Comparison of ENCODE assay signal across 13 cellular contexts in the genomic region with DNA sequence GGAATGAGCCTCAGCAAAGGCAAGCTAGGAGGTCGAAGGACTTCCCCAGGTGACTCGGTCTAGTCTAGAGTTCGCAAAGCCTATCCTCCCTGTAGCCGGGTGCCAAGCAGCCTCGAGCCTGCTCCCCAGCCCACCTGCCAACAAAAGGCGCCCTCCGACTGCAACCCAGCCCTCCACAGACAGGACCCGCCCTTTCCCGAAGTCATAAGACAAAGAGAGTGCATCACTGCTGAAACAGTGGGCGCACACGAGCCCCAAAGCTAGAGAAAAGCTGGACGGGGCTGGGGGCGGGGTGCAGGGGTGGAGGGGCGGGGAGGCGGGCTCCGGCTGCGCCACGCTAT. TPM values are rescaled to one million over a fixed set of nuclear protein-coding genes. Genes with fewer than 3 reads are reported as not detected.
A peak's percentile ranks its signal among the peaks of the same experiment; 100 is the strongest.
DNase-seq lines count a peak whose midpoint lies in the region; ATAC-seq and TF ChIP-seq lines count a peak whose summit lies in the region.
"Had no signal": no experiment of that assay in that cellular context is flagged by ENCODE, and none has a peak within 500 bp of the region (broad histone marks: within the 10 kb centered on the region; RNA-seq: fewer than 3 reads in every experiment).

No MANE protein-coding gene starts in this region.

- ATAC-seq in GM21529 (IDR thresholded peaks at IDR 0.05; ENCODE audit: unreplicated experiment) (no peak), GM18502 (IDR thresholded peaks at IDR 0.05; ENCODE audit: poor library complexity, unreplicated experiment) (no peak)

- peak overlapping the region; percentile 26 to 66 (median 52) for H3K4me3 ChIP-seq in esophagus squamous epithelium
- H3K4me3 ChIP-seq in mucosa of rectum (ENCODE audit: low read length in 2 of 2) = peak overlapping the region; percentile 18 to 76
- peak overlapping the region in 2 of 3 donors; percentile 35 to 43 for H3K4me3 ChIP-seq in thyroid gland (replicated peaks in 1 of 3)
- H3K4me3 ChIP-seq: HAP-1 had no signal

- WGBS in esophagus squamous epithelium, 2 donors = 15 to 17% methylated on average over 5 to 11 of the region's 18 CpGs
- 22 to 27% methylated on average over 8 to 11 of the region's 18 CpGs for WGBS in thyroid gland, 2 donors

- TF ChIP-seq POLR2A in esophagus squamous epithelium (IDR thresholded peaks at IDR 0.05) (no peak), thyroid gland (IDR thresholded peaks at IDR 0.05) (no peak)

- H3K9me3 ChIP-seq in esophagus squamous epithelium (no peaks in the 10 kb centered on the region), mucosa of rectum (ENCODE audit: control insufficient read depth in 2 of 2, low read length in 2 of 2) (no peaks in the 10 kb centered on the region), thyroid gland (no peaks in the 10 kb centered on the region)
- H3K9me3 ChIP-seq: HAP-1 had no signal

- H3K36me3 ChIP-seq in esophagus squamous epithelium = no peaks in the 10 kb centered on the region
- H3K36me3 ChIP-seq in mucosa of rectum (ENCODE audit: control insufficient read depth in 2 of 2, insufficient read depth in 2 of 2, low read length in 2 of 2) = no peaks in the 10 kb centered on the region
- no peaks in the 10 kb centered on the region for H3K36me3 ChIP-seq in thyroid gland
- H3K36me3 ChIP-seq: HAP-1 had no signal

- DNase-seq in NCI-H146 (lab: John Stamatoyannopoulos, UW) (peak; percentile 33), NCI-H146 treated with DMSO at 0.1 percent for 48 hours (lab: John Stamatoyannopoulos, UW; ENCODE audit: unreplicated experiment) (no peak), esophagus squamous epithelium (lab: John Stamatoyannopoulos, UW) (no peak), thyroid gland (peak in 1 of 2 donors; percentile 11), GM10266 (ENCODE audit: extremely low spot score) (no peak)
- DNase-seq: NCI-H524 treated with DMSO at 0.1 percent for 48 hours had no signal

- H3K9ac ChIP-seq in mucosa of rectum (ENCODE audit: low read depth in 1 of 2, low read length in 2 of 2) = no peak overlapping the region

- H3K27me3 ChIP-seq in esophagus squamous epithelium (peaks cover 0 to 16% (median 0%) of the 10 kb centered on the region in 4 donors), mucosa of rectum (ENCODE audit: control insufficient read depth in 2 of 2, insufficient read depth in 2 of 2, low read length in 2 of 2) (peaks cover 0 to 10% of the 10 kb centered on the region in 2 donors), thyroid gland (no peaks in the 10 kb centered on the region)

- peak overlapping the region; percentile 55 to 93 (median 85) for H3K27ac ChIP-seq in esophagus squamous epithelium
- H3K27ac ChIP-seq in mucosa of rectum (ENCODE audit: low read depth in 2 of 2, low read length in 2 of 2) = peak overlapping the region; percentile 84 to 85
- H3K27ac ChIP-seq in thyroid gland = peak overlapping the region; percentile 3 to 76 (median 70)
- H3K27ac ChIP-seq: 22Rv1, VCaP had no signal

- no peak for TF ChIP-seq CTCF in esophagus squamous epithelium (IDR thresholded peaks at IDR 0.05)
- no peak for TF ChIP-seq CTCF in thyroid gland (IDR thresholded peaks at IDR 0.05)
- no peak for TF ChIP-seq CTCF in GM10266 (IDR thresholded peaks at IDR 0.05; ENCODE audit: control insufficient read depth, insufficient read depth, low read depth, missing control alignments)

- intact Hi-C loops in esophagus squamous epithelium (cut with DNase I) = no loop called here
- intact Hi-C loops in thyroid gland (cut with DNase I) = loop anchor here (5.0 kb wide), 1 partner anchor 102 kb away; no protein-coding TSS in a partner anchor

- H3K4me1 ChIP-seq in esophagus squamous epithelium = peaks cover 4 to 21% (median 6%) of the 10 kb centered on the region in 3 donors
- no peaks in the 10 kb centered on the region for H3K4me1 ChIP-seq in mucosa of rectum (ENCODE audit: control insufficient read depth in 2 of 2, insufficient read depth in 2 of 2, low read length in 2 of 2)
- peaks cover 0 to 5% of the 10 kb centered on the region in 2 donors for H3K4me1 ChIP-seq in thyroid gland
- H3K4me1 ChIP-seq: HAP-1 had no signal

RNA-seq across cellular contexts. Expression of gene COL1A2, which starts 0.7 kb away (rescaled TPM):
- total RNA-seq in esophagus squamous epithelium = 100 to 1,000 TPM in 1 of 4 donors, 10 to 100 TPM in 3; 18.8 to 129 (median 44.3) TPM
- total RNA-seq in thyroid gland = 100 to 1,000 TPM in 2 of 4 donors, 10 to 100 TPM in 2; 50.4 to 143 (median 88.4) TPM
- total RNA-seq: HT-29 had no signal
